15 cellular contexts compared by ENCODE assay signal in genomic region chr18:9835796-9836195, GRCh38. TPM values are rescaled to one million over a fixed set of nuclear protein-coding genes. Genes with fewer than 3 reads are reported as not detected.
DNase-seq lines count a peak whose midpoint lies in the region; ATAC-seq and TF ChIP-seq lines count a peak whose summit lies in the region.
"Had no signal": no experiment of that assay in that cellular context is flagged by ENCODE, and none has a peak within 500 bp of the region (broad histone marks: within the 10 kb centered on the region; RNA-seq: fewer than 3 reads in every experiment).

No MANE protein-coding gene starts in this region.

- in situ Hi-C loops in brain microvascular endothelial cell (cut with HindIII; ENCODE audit: low pct_ligation_motif_present, low sequenced_read_pairs): no loop called here

- CTCF ChIA-PET in Caco-2 (lab: Charles Lee): no interaction called here

- POLR2A ChIA-PET in Caco-2 (lab: Charles Lee): no interaction called here

- H3K9ac ChIP-seq in SK-N-MC (ENCODE audit: insufficient read length): no peak overlapping the region

- no peak for TF ChIP-seq POLR2A in gastroesophageal sphincter (IDR thresholded peaks at IDR 0.05)

- TF ChIP-seq CTCF in gastroesophageal sphincter (IDR thresholded peaks at IDR 0.05) (peak in 1 of 4 experiments; percentile 21), psoas muscle (IDR thresholded peaks at IDR 0.05) (no peak), brain microvascular endothelial cell (IDR thresholded peaks at IDR 0.05; ENCODE audit: low read depth, low read length, missing control alignments) (no peak), Caco-2 (IDR thresholded peaks at IDR 0.05; ENCODE audit: insufficient read depth in 1 of 2, low read depth in 1 of 2, low read length in 1 of 2, severe bottlenecking in 1 of 2, unreplicated experiment in 1 of 2) (no peak)

- DNase-seq in Ammon's horn (ENCODE audit: low spot score) (peak; percentile 77), SK-N-MC (ENCODE audit: low read depth, low spot score) (no peak), psoas muscle (no peak), NCI-H1436 treated with DMSO at 0.1 percent for 48 hours (lab: John Stamatoyannopoulos, UW) (no peak), brain microvascular endothelial cell (no peak), AG08395 (ENCODE audit: low spot score) (no peak), Caco-2 (no peak)
- DNase-seq: activated B cell treated with CpG ODN at 0.5 μM for 24 hours; activated naive CD4-positive, alpha-beta T cell treated with Interleukin-2 at 50 U/mL for 16 hours; Calu3; naive B cell; stimulated activated naive CD8-positive, alpha-beta T cell treated with anti-CD3 and anti-CD28 coated beads, Interleukin-15, Interleukin-2, amounts not matched to agents 100 U/mL and 50 U/mL, for 24 hours had no signal

- H3K9me3 Mint-ChIP-seq in Caco-2 (ENCODE audit: unreplicated experiment): no peaks in the 10 kb centered on the region
- H3K9me3 Mint-ChIP-seq: activated B cell treated with CpG ODN at 0.5 μM for 24 hours had no signal

- H3K4me1 Mint-ChIP-seq in Caco-2 (ENCODE audit: low read depth, unreplicated experiment): peaks cover 6% of the 10 kb centered on the region
- H3K4me1 Mint-ChIP-seq: activated B cell treated with CpG ODN at 0.5 μM for 24 hours had no signal

- H3K9me3 ChIP-seq in SK-N-MC (ENCODE audit: low read depth, low read length) (no peaks in the 10 kb centered on the region), gastroesophageal sphincter (no peaks in the 10 kb centered on the region), psoas muscle (no peaks in the 10 kb centered on the region), Caco-2 (no peaks in the 10 kb centered on the region)

- no peaks in the 10 kb centered on the region for H3K27me3 ChIP-seq in gastroesophageal sphincter
- H3K27me3 ChIP-seq in psoas muscle (ENCODE audit: insufficient read depth in 3 of 3, low read length in 2 of 3): no peaks in the 10 kb centered on the region
- no peaks in the 10 kb centered on the region for H3K27me3 ChIP-seq in brain microvascular endothelial cell (replicated peaks)
- H3K27me3 ChIP-seq in Caco-2 (replicated peaks; ENCODE audit: control insufficient read depth, insufficient read depth, low read length): no peaks in the 10 kb centered on the region

- H3K4me3 ChIP-seq in SK-N-MC (peak overlapping the region; percentile 26; the same call in 1 of the 2 replicates), gastroesophageal sphincter (no peak overlapping the region), psoas muscle (peak overlapping the region; percentile 28), brain microvascular endothelial cell (ENCODE audit: low read depth, low read length) (no peak overlapping the region), Caco-2 (ENCODE audit: low read depth, low read length) (no peak overlapping the region)
- H3K4me3 ChIP-seq: cardiac muscle cell had no signal

- ATAC-seq in gastroesophageal sphincter (peak; percentile 20), psoas muscle (peak in 1 of 4 donors; percentile 47)
- ATAC-seq: stimulated activated naive CD8-positive, alpha-beta T cell treated with anti-CD3 and anti-CD28 coated beads, Interleukin-15, Interleukin-2, amounts not matched to agents 100 U/mL and 50 U/mL, for 24 hours had no signal

- H3K27ac ChIP-seq in SK-N-MC (no peak overlapping the region), gastroesophageal sphincter (peak overlapping the region; percentile 54 to 80 (median 78)), psoas muscle (peak overlapping the region; percentile 71), brain microvascular endothelial cell (no peak overlapping the region)
- H3K27ac ChIP-seq: cardiac muscle cell had no signal

- WGBS in gastroesophageal sphincter (ENCODE audit: low coverage in 1 of 2), 2 donors: 27 to 30% methylated on average over 10 of the region's 10 CpGs
- 21 to 54% (median 34%) methylated on average over 10 of the region's 10 CpGs for WGBS in psoas muscle, 3 donors

- no peak for TF ChIP-seq EP300 in gastroesophageal sphincter (IDR thresholded peaks at IDR 0.05)

- BruUV-seq in Caco-2 (replicated peaks; lab: Mats Ljungman, UMichigan): no TSS peak

- H3K27ac Mint-ChIP-seq in Caco-2 (ENCODE audit: unreplicated experiment): no peak overlapping the region
- H3K27ac Mint-ChIP-seq: activated B cell treated with CpG ODN at 0.5 μM for 24 hours, naive B cell had no signal

- no peaks in the 10 kb centered on the region for H3K36me3 ChIP-seq in SK-N-MC (ENCODE audit: insufficient read depth, low read length)
- no peaks in the 10 kb centered on the region for H3K36me3 ChIP-seq in gastroesophageal sphincter
- no peaks in the 10 kb centered on the region for H3K36me3 ChIP-seq in psoas muscle (ENCODE audit: insufficient read depth in 1 of 2, low read depth in 1 of 2)
- H3K36me3 ChIP-seq in brain microvascular endothelial cell (replicated peaks): peaks cover 20% of the 10 kb centered on the region
- no peaks in the 10 kb centered on the region for H3K36me3 ChIP-seq in Caco-2 (ENCODE audit: control insufficient read depth, insufficient read depth, low read length)
- H3K36me3 ChIP-seq: cardiac muscle cell had no signal

- H3K36me3 Mint-ChIP-seq in Caco-2 (ENCODE audit: insufficient read depth, unreplicated experiment): no peaks in the 10 kb centered on the region

- H3K4me3 Mint-ChIP-seq in Caco-2 (ENCODE audit: unreplicated experiment): no peak overlapping the region
- H3K4me3 Mint-ChIP-seq: activated B cell treated with CpG ODN at 0.5 μM for 24 hours, naive B cell had no signal

- H3K27me3 Mint-ChIP-seq in Caco-2 (ENCODE audit: insufficient read depth, unreplicated experiment): no peaks in the 10 kb centered on the region
- H3K27me3 Mint-ChIP-seq: activated B cell treated with CpG ODN at 0.5 μM for 24 hours had no signal

- H3K4me1 ChIP-seq in gastroesophageal sphincter: peaks cover 3 to 79% (median 8%) of the 10 kb centered on the region in 3 donors
- H3K4me1 ChIP-seq in psoas muscle: peaks cover 29% of the 10 kb centered on the region
- 0 out of 2 replicates have a peak, but pooled peaks cover 6% of the 10 kb centered on the region for H3K4me1 ChIP-seq in Caco-2

- intact Hi-C loops in psoas muscle (cut with DNase I): no loop called here
- intact Hi-C loops in Caco-2 (cut with micrococcal nuclease; ENCODE audit: unreplicated experiment): no loop called here

RNA-seq across cellular contexts. Expression of gene TXNDC2, which starts 50.0 kb away (rescaled TPM):
- total RNA-seq in gastroesophageal sphincter (under 1 TPM in 2 of 4 donors, not detected in 2; 0.62 to 0.96 TPM), psoas muscle (under 1 TPM in 1 of 4 donors, not detected in 3; 0.19 TPM), Caco-2 (2022) (not detected in 2 replicates)
- polyA plus RNA-seq in psoas muscle: under 1 TPM in 1 of 3 donors, not detected in 2; 0.04 TPM
- total RNA-seq: Calu3, cardiac muscle cell, glomerular endothelial cell had no signal
- polyA plus RNA-seq: cardiac muscle cell had no signal

Comparison
In these comparisons a context has a peak if more than half of its experiments do, and no peak if none do; other contexts are left out.
1. H3K27ac ChIP-seq: peak in gastroesophageal sphincter (4 of 4) and psoas muscle (single experiment); none in SK-N-MC (single experiment) and brain microvascular endothelial cell (single experiment).
2. H3K4me3 ChIP-seq: peak in SK-N-MC (single experiment) and psoas muscle (single experiment); none in gastroesophageal sphincter (0 of 2), brain microvascular endothelial cell (single experiment) and Caco-2 (single experiment).